Comparison of ENCODE assay signal across 8 cellular contexts in genomic region chrX:153969125-153969903, GRCh38. TPM values are rescaled to one million over a fixed set of nuclear protein-coding genes. Genes with fewer than 3 reads are reported as not detected.
DNase-seq lines count a peak whose midpoint lies in the region; ATAC-seq and TF ChIP-seq lines count a peak whose summit lies in the region.

No MANE protein-coding gene starts in this region.

- H3K36me3 ChIP-seq in PC-9 (ENCODE audit: low read depth) (no peaks in the 10 kb centered on the region), prostate gland (no peaks in the 10 kb centered on the region)

- CTCF ChIA-PET in PC-9 (lab: Charles Lee) = no interaction called here

- TF ChIP-seq CTCF in PC-9 (conservative IDR thresholded peaks at IDR 0.05) = no peak
- no peak for TF ChIP-seq CTCF in epithelial cell of esophagus (IDR thresholded peaks at IDR 0.05; ENCODE audit: insufficient read depth, low read depth, low read length, missing control alignments)
- no peak for TF ChIP-seq CTCF in prostate gland (IDR thresholded peaks at IDR 0.05)

- H3K4me1 ChIP-seq in PC-9 (replicated peaks; ENCODE audit: insufficient read depth) (peaks cover 10% of the 10 kb centered on the region), prostate gland (replicated peaks) (no peaks in the 10 kb centered on the region)

- H3F3A ChIP-seq in PC-9 (ENCODE audit: insufficient read depth, low read depth) = peaks cover 9% of the 10 kb centered on the region; the same call in 1 of the 2 replicates

- H4K20me1 ChIP-seq in PC-9 (ENCODE audit: insufficient read depth) = peaks cover 55% of the 10 kb centered on the region

- BruUV-seq in PC-9 (replicated peaks; lab: Mats Ljungman, UMichigan) = TSS peak; percentile 2

- TF ChIP-seq POLR2A in prostate gland (IDR thresholded peaks at IDR 0.05) = no peak

- H3K9me3 ChIP-seq in PC-9 (ENCODE audit: insufficient read depth, low read depth) (no peaks in the 10 kb centered on the region), prostate gland (no peaks in the 10 kb centered on the region)

- no peak overlapping the region for H2AFZ ChIP-seq in PC-9

- POLR2A ChIA-PET in PC-9 (lab: Charles Lee; ENCODE audit: unreplicated experiment) = interaction anchor here (0.7 kb wide), 1 partner anchor 163 kb away, joined by 3 read pairs; no protein-coding TSS in a partner anchor

- DNase-seq in GM03348 (ENCODE audit: low spot score) (peak; percentile 7), PC-9 (no peak), epithelial cell of esophagus (ENCODE audit: low read depth) (no peak), prostate gland (ENCODE audit: low spot score) (no peak), iPS-NIHi11 (ENCODE audit: low spot score) (no peak), AG20443 (ENCODE audit: low spot score) (no peak), NOMO-1 treated with DMSO at 0.1 percent for 48 hours (lab: John Stamatoyannopoulos, UW; ENCODE audit: unreplicated experiment) (no peak)

- H3K9me2 ChIP-seq in PC-9 (ENCODE audit: insufficient read depth) = no peaks in the 10 kb centered on the region

- peaks cover 72% of the 10 kb centered on the region for H3K79me2 ChIP-seq in PC-9 (ENCODE audit: low read depth)

- ATAC-seq in HG02763 (IDR thresholded peaks at IDR 0.05; ENCODE audit: unreplicated experiment) = no peak

- H3K27ac ChIP-seq in PC-9 = no peak overlapping the region
- peak overlapping the region; percentile 98 for H3K27ac ChIP-seq in prostate gland

- H3K27me3 ChIP-seq in PC-9 (ENCODE audit: insufficient read depth, low read depth) (no peaks in the 10 kb centered on the region), prostate gland (replicated peaks; ENCODE audit: insufficient read depth) (no peaks in the 10 kb centered on the region)

- peak overlapping the region; percentile 89 for H3K4me2 ChIP-seq in PC-9

- H3K4me3 ChIP-seq in PC-9 (peak overlapping the region; percentile 92; the same call in 1 of the 2 replicates), epithelial cell of esophagus (ENCODE audit: low read length) (peak overlapping the region; percentile 77), prostate gland (peak overlapping the region; percentile 55 to 60)

- WGBS in prostate gland = 0% methylated on average over 2 of the region's 25 CpGs

- intact Hi-C loops in PC-9 (cut with micrococcal nuclease; ENCODE audit: unreplicated experiment) = no loop called here
- intact Hi-C loops in prostate gland (cut with DNase I) = no loop called here

RNA-seq across cellular contexts. Expression of gene HCFC1, which starts 2.3 kb away (rescaled TPM):
- total RNA-seq in PC-9 (2021) (67.1 and 79.9 TPM in 2 replicates), prostate gland (100 to 1,000 TPM in 1 of 2 donors, 10 to 100 TPM in 1; 67.7 to 115 TPM)

RNA-seq across cellular contexts. Expression of gene TMEM187, which starts 3.2 kb away (rescaled TPM):
- total RNA-seq in PC-9 (2021) (20.1 and 30.8 TPM in 2 replicates), prostate gland (10 to 100 TPM; 16.9 to 18.2 TPM)

RNA-seq across cellular contexts. Expression of gene RENBP, which starts 24.9 kb away (rescaled TPM):
- total RNA-seq in PC-9 (2021) (6.8 and 6.9 TPM in 2 replicates), prostate gland (1 to 10 TPM; 2.4 to 4.4 TPM)

RNA-seq across cellular contexts. Expression of gene NAA10, which starts 34.5 kb away (rescaled TPM):
- total RNA-seq in PC-9 (2021) = 181 and 189 TPM in 2 replicates
- total RNA-seq in prostate gland = 10 to 100 TPM; 47.5 to 64.9 TPM

RNA-seq across cellular contexts. Expression of gene ARHGAP4, which starts 43.2 kb away (rescaled TPM):
- total RNA-seq in PC-9 (2021) (47.0 and 86.0 TPM in 2 replicates), prostate gland (10 to 100 TPM; 11.9 to 41.1 TPM)
